Comparison of ENCODE assay signal across 8 cellular contexts in genomic region chr9:129140397-129141065, GRCh38. TPM values are rescaled to one million over a fixed set of nuclear protein-coding genes. Genes with fewer than 3 reads are reported as not detected.
DNase-seq lines count a peak whose midpoint lies in the region; ATAC-seq, FAIRE-seq and TF ChIP-seq lines count a peak whose summit lies in the region.

No MANE protein-coding gene starts in this region.

- peak overlapping the region; percentile 99 for H3K9ac ChIP-seq in NT2/D1 (ENCODE audit: insufficient read length, low read depth)
- H3K9ac ChIP-seq in GM12878 (ENCODE audit: control insufficient read depth, insufficient read depth, low read length), result peak overlapping the region; percentile 95
- H3K9ac ChIP-seq in iPS-20b (ENCODE audit: low read depth, low read length), result peak overlapping the region; percentile 98

- H3K9me3 ChIP-seq in NT2/D1 (ENCODE audit: insufficient read depth, low read length), result no peaks in the 10 kb centered on the region
- no peaks in the 10 kb centered on the region for H3K9me3 ChIP-seq in GM12878 (replicated peaks; ENCODE audit: control insufficient read depth, insufficient read depth, low read length)
- H3K9me3 ChIP-seq in iPS-20b (ENCODE audit: insufficient read depth, low read depth, low read length), result no peaks in the 10 kb centered on the region
- no peaks in the 10 kb centered on the region for H3K9me3 ChIP-seq in small intestine (ENCODE audit: control insufficient read depth, low read depth)

- H3K4me2 ChIP-seq in GM12878 (ENCODE audit: control insufficient read depth, insufficient read depth), result peak overlapping the region; percentile 100

- H2AFZ ChIP-seq in GM12878 (ENCODE audit: control insufficient read depth, low read depth, low read length), result peak overlapping the region; percentile 84; the same call in 1 of the 2 replicates

- TF ChIP-seq POLR2A in GM12878 (IDR thresholded peaks at IDR 0.05; ENCODE audit: low read depth, low read length), result peak; percentile 47

- peak; percentile 18 for ATAC-seq in GM18498 (IDR thresholded peaks at IDR 0.05; ENCODE audit: unreplicated experiment)
- peak; percentile 20 for ATAC-seq in HG03064 (IDR thresholded peaks at IDR 0.05; ENCODE audit: low read depth, unreplicated experiment)
- peak; percentile 26 for ATAC-seq in GM12878
- no peak for ATAC-seq in HG03039 (IDR thresholded peaks at IDR 0.05; ENCODE audit: unreplicated experiment)

- CTCF ChIA-PET in GM12878 (lab: Yijun Ruan, JAX), result interaction anchor here (0.6 to 11.0 kb wide), 28 partner anchors 9 to 650 kb away, joined by 3 to 273 read pairs (median 8); partner anchors contain the start of genes C9orf50, CRAT, IER5L and NTMT1

- DNase-seq in NT2/D1 (ENCODE audit: low read depth, low spot score), result no peak
- no peak for DNase-seq in GM12878 (ENCODE audit: low read depth, low spot score)
- DNase-seq in small intestine, result peak; percentile 45

- FAIRE-seq in GM12878 (lab: Jason Lieb, UNC) (no peak), small intestine (lab: Jason Lieb, UNC) (no peak)

- no peak for TF ChIP-seq RAD21 in GM12878 (IDR thresholded peaks at IDR 0.05; ENCODE audit: insufficient read depth, low read depth, low read length)

- RAD21 ChIA-PET in GM12878 (lab: Charles Lee; ENCODE audit: unreplicated experiment), result interaction anchor here (0.6 to 7.8 kb wide), 29 partner anchors 8 to 752 kb away, joined by 3 to 197 read pairs (median 5); partner anchors contain the start of genes DOLK, IER5L, NTMT1 and NUP188

- H3K27ac ChIP-seq in 22Rv1, result peak overlapping the region; percentile 99
- peak overlapping the region; percentile 100 for H3K27ac ChIP-seq in GM12878 (ENCODE audit: control insufficient read depth, insufficient read depth)
- peak overlapping the region; percentile 99 for H3K27ac ChIP-seq in iPS-20b (ENCODE audit: low read length)
- H3K27ac ChIP-seq in small intestine (ENCODE audit: low read depth in 1 of 2, low read length in 1 of 2), result peak overlapping the region; percentile 91 to 100

- peaks cover 7% of the 10 kb centered on the region for H3K79me2 ChIP-seq in GM12878 (ENCODE audit: control insufficient read depth, insufficient read depth, low read length)

- POLR2A ChIA-PET in GM12878 (lab: Charles Lee), result interaction anchor here (0.7 to 2.7 kb wide), 22 partner anchors 9 to 485 kb away, joined by 3 to 21 read pairs (median 4); partner anchors contain the start of genes CRAT, IER5L, NTMT1 and PTPA

- TF ChIP-seq CTCF in 22Rv1 (IDR thresholded peaks at IDR 0.05), result no peak
- no peak for TF ChIP-seq CTCF in GM12878 (IDR thresholded peaks at IDR 0.05 in 2 of 3, conservative IDR thresholded peaks at IDR 0.05 in 1 of 3; ENCODE audit: control insufficient read depth in 2 of 3, extremely low read depth in 1 of 3, insufficient read depth in 1 of 3, low read depth in 3 of 3, low read length in 3 of 3)

- intact Hi-C loops in GM12878 (cut with micrococcal nuclease; ENCODE audit: unreplicated experiment), result loop anchor here (2.0 kb wide), 2 partner anchors 34 to 318 kb away; no protein-coding TSS in a partner anchor

- no TSS peak for BruUV-seq in GM12878 (replicated peaks; lab: Mats Ljungman, UMichigan)

- in situ Hi-C loops in GM12878 (cut with MboI), result no loop called here

- 6% methylated on average over 8 of the region's 8 CpGs for WGBS in GM12878 (ENCODE audit: insufficient coverage, insufficient replicate concordance, low lambda C conversion rate, missing lambda C conversion rate)
- whole genome bisulfite sequencing in small intestine, 3 donors, result 12 to 15% (median 13%) methylated on average over 8 of the region's 8 CpGs

- H3K4me1 ChIP-seq in NT2/D1 (ENCODE audit: insufficient read depth, insufficient read length) (peaks cover 36% of the 10 kb centered on the region), GM12878 (ENCODE audit: control insufficient read depth, insufficient read depth, low read length) (peaks cover 43% of the 10 kb centered on the region), iPS-20b (ENCODE audit: insufficient read depth, low read length) (peaks cover 40% of the 10 kb centered on the region), small intestine (ENCODE audit: control insufficient read depth in 2 of 2, insufficient read depth in 1 of 2, low read depth in 1 of 2, low read length in 1 of 2) (peaks cover 0 to 14% of the 10 kb centered on the region in 2 donors)

- H3K4me3 ChIP-seq in NT2/D1 (ENCODE audit: insufficient read length, low read depth) (peak overlapping the region; percentile 69), GM12878 (peak overlapping the region; percentile 62), iPS-20b (ENCODE audit: low read length) (peak overlapping the region; percentile 71), small intestine (ENCODE audit: low read depth in 1 of 2, low read length in 2 of 2) (peak overlapping the region in 1 of 2 donors; percentile 7)

- no peaks in the 10 kb centered on the region for H3K27me3 ChIP-seq in NT2/D1 (ENCODE audit: insufficient read depth, insufficient read length)
- no peaks in the 10 kb centered on the region for H3K27me3 ChIP-seq in GM12878 (replicated peaks in 1 of 2; ENCODE audit: control insufficient read depth in 2 of 2, insufficient read depth in 2 of 2, low read length in 1 of 2)
- H3K27me3 ChIP-seq in iPS-20b (ENCODE audit: insufficient read depth, low read length), result no peaks in the 10 kb centered on the region
- no peaks in the 10 kb centered on the region for H3K27me3 ChIP-seq in small intestine (ENCODE audit: control insufficient read depth in 2 of 2, insufficient read depth in 2 of 2, low read length in 2 of 2)

- no peaks in the 10 kb centered on the region for H4K20me1 ChIP-seq in GM12878 (ENCODE audit: control insufficient read depth, insufficient read depth)

- H3K36me3 ChIP-seq in NT2/D1 (ENCODE audit: insufficient read depth, insufficient read length, low read length) (peaks cover 64% of the 10 kb centered on the region), GM12878 (ENCODE audit: control insufficient read depth in 2 of 2, insufficient read depth in 2 of 2, low read length in 1 of 2) (peaks cover 0 to 26% of the 10 kb centered on the region in 2 experiments; a peak in 3 of 4 replicates), iPS-20b (ENCODE audit: insufficient read depth, low read depth, low read length) (peaks cover 49% of the 10 kb centered on the region), small intestine (ENCODE audit: control insufficient read depth in 2 of 2, insufficient read depth in 2 of 2, low read length in 2 of 2) (peaks cover 0 to 11% of the 10 kb centered on the region in 2 donors)

- SMC1A ChIA-PET in GM12878 (lab: Charles Lee; ENCODE audit: uncharacterized antibody, unreplicated experiment), result interaction anchor here (0.7 to 8.1 kb wide), 24 partner anchors 9 to 483 kb away, joined by 3 to 116 read pairs (median 6); partner anchors contain the start of genes C9orf50, IER5L, NTMT1 and SH3GLB2

- TF ChIP-seq EP300 in GM12878 (IDR thresholded peaks at IDR 0.05; ENCODE audit: borderline replicate concordance in 1 of 2, control insufficient read depth in 1 of 2, low read depth in 2 of 2, low read length in 2 of 2), result no peak

RNA-seq across cellular contexts. Expression of gene PTPA, which starts 29.3 kb away (rescaled TPM):
- total RNA-seq in GM12878 (2013; cell fraction: nucleolus; rRNA removed), result 38.9 and 47.5 TPM in 2 replicates
- 86.2 and 91.7 TPM in 2 replicates for total RNA-seq in GM12878 (2014; rRNA removed)
- total RNA-seq in GM12878 (2014; rRNA removed; fragmentation: Illumina TruSeq; extraction: Trizol), result 42.9 and 45.6 TPM in 2 replicates
- total RNA-seq in GM12878 (2021), result 91.3 and 100 TPM in 2 replicates
- 22.8 TPM for polyA plus RNA-seq in GM12878 (2011; ENCODE audit: low read depth)
- polyA plus RNA-seq in GM12878 (2011; rRNA removed), result 90.9 and 111 TPM in 2 replicates
- polyA plus RNA-seq in GM12878 (2011; cell fraction: cytosol; rRNA removed), result 132 and 151 TPM in 2 replicates
- 121 and 122 TPM in 2 replicates for polyA plus RNA-seq in GM12878 (2011; cell fraction: nucleus; rRNA removed)
- polyA plus RNA-seq in GM12878 (2012), result 35.0 and 40.3 TPM in 2 replicates
- 56.2 and 61.6 TPM in 2 replicates for polyA plus RNA-seq in GM12878 (2014; fragmentation: Illumina TruSeq; extraction: Trizol)
- polyA plus RNA-seq in GM12878 (2014; fragmentation: Nextera tagmentation; extraction: Ambion mirVana), result 1 to 10 TPM; 1.6 to 3.2 TPM
- 69.6 and 81.5 TPM in 2 replicates for polyA plus RNA-seq in GM12878 (2014; rRNA removed)
- polyA plus RNA-seq in GM12878 (2016; fragmentation: Nextera tagmentation; extraction: Ambion mirVana), result 10 to 100 TPM; 48.3 to 54.0 TPM
- 86.4 and 110 TPM in 2 replicates for polyA minus RNA-seq in GM12878 (2011; rRNA and poly(A)+ RNA removed)
- polyA minus RNA-seq in GM12878 (2011; cell fraction: cytosol; rRNA and poly(A)+ RNA removed), result 42.0 and 43.0 TPM in 2 replicates
- 38.0 and 50.2 TPM in 2 replicates for polyA minus RNA-seq in GM12878 (2011; cell fraction: nucleus; rRNA and poly(A)+ RNA removed)
- 100 to 1,000 TPM in 1 of 3 donors, 10 to 100 TPM in 2; 50.8 to 113 (median 55.9) TPM for polyA plus RNA-seq in small intestine

RNA-seq across cellular contexts. Expression of gene CRAT, which starts 29.9 kb away (rescaled TPM):
- 0.59 and 1.1 TPM in 2 replicates for total RNA-seq in GM12878 (2013; cell fraction: nucleolus; rRNA removed)
- 2.0 TPM in 2 replicates for total RNA-seq in GM12878 (2014; rRNA removed)
- 0.60 and 0.89 TPM in 2 replicates for total RNA-seq in GM12878 (2014; rRNA removed; fragmentation: Illumina TruSeq; extraction: Trizol)
- 2.9 and 3.4 TPM in 2 replicates for total RNA-seq in GM12878 (2021)
- polyA plus RNA-seq in GM12878 (2011; ENCODE audit: low read depth), result 0.85 TPM
- 0.32 and 0.61 TPM in 2 replicates for polyA plus RNA-seq in GM12878 (2011; rRNA removed)
- polyA plus RNA-seq in GM12878 (2011; cell fraction: cytosol; rRNA removed), result 1.1 and 1.6 TPM in 2 replicates
- polyA plus RNA-seq in GM12878 (2011; cell fraction: nucleus; rRNA removed), result 2.0 TPM in 2 replicates
- 2.0 and 3.2 TPM in 2 replicates for polyA plus RNA-seq in GM12878 (2012)
- 0.79 and 1.5 TPM in 2 replicates for polyA plus RNA-seq in GM12878 (2014; fragmentation: Illumina TruSeq; extraction: Trizol)
- under 1 TPM; 0.10 to 0.47 TPM for polyA plus RNA-seq in GM12878 (2014; fragmentation: Nextera tagmentation; extraction: Ambion mirVana)
- 2.0 and 2.7 TPM in 2 replicates for polyA plus RNA-seq in GM12878 (2014; rRNA removed)
- 1 to 10 TPM; 3.2 to 3.4 TPM for polyA plus RNA-seq in GM12878 (2016; fragmentation: Nextera tagmentation; extraction: Ambion mirVana)
- polyA minus RNA-seq in GM12878 (2011; rRNA and poly(A)+ RNA removed), result 1.0 and 1.5 TPM in 2 replicates
- 0.52 and 3.1 TPM in 2 replicates for polyA minus RNA-seq in GM12878 (2011; cell fraction: cytosol; rRNA and poly(A)+ RNA removed)
- polyA minus RNA-seq in GM12878 (2011; cell fraction: nucleus; rRNA and poly(A)+ RNA removed), result 0.48 and 1.1 TPM in 2 replicates
- polyA plus RNA-seq in small intestine, result 100 to 1,000 TPM in 2 of 3 donors, 10 to 100 TPM in 1; 55.0 to 122 (median 103) TPM

RNA-seq across cellular contexts. Expression of gene IER5L, which starts 37.5 kb away (rescaled TPM):
- 1.3 and 1.4 TPM in 2 replicates for total RNA-seq in GM12878 (2013; cell fraction: nucleolus; rRNA removed)
- total RNA-seq in GM12878 (2014; rRNA removed) (1.4 and 1.7 TPM in 2 replicates), GM12878 (2014; rRNA removed; fragmentation: Illumina TruSeq; extraction: Trizol) (0.09 and 0.14 TPM in 2 replicates), GM12878 (2021) (1.2 TPM in 2 replicates)
- polyA plus RNA-seq in GM12878 (2011; ENCODE audit: low read depth), result not detected
- polyA plus RNA-seq in GM12878 (2011; rRNA removed) (0.35 and 0.52 TPM in 2 replicates), GM12878 (2014; fragmentation: Illumina TruSeq; extraction: Trizol) (0.04 TPM in 1 of 2 replicates, not detected in the other), GM12878 (2014; fragmentation: Nextera tagmentation; extraction: Ambion mirVana) (under 1 TPM; 0.08 to 0.13 TPM), GM12878 (2014; rRNA removed) (0.67 and 1.2 TPM in 2 replicates), GM12878 (2016; fragmentation: Nextera tagmentation; extraction: Ambion mirVana) (under 1 TPM; 0.13 to 0.20 TPM), small intestine (1 to 10 TPM in 2 of 3 donors, under 1 TPM in 1; 0.89 to 7.0 (median 2.2) TPM)
- 0.49 and 0.57 TPM in 2 replicates for polyA plus RNA-seq in GM12878 (2011; cell fraction: cytosol; rRNA removed)
- 1.2 and 1.7 TPM in 2 replicates for polyA plus RNA-seq in GM12878 (2011; cell fraction: nucleus; rRNA removed)
- polyA plus RNA-seq in GM12878 (2012), result 0.22 and 0.31 TPM in 2 replicates
- 0.15 and 0.36 TPM in 2 replicates for polyA minus RNA-seq in GM12878 (2011; rRNA and poly(A)+ RNA removed)
- polyA minus RNA-seq in GM12878 (2011; cell fraction: cytosol; rRNA and poly(A)+ RNA removed), result 0.83 and 0.94 TPM in 2 replicates
- polyA minus RNA-seq in GM12878 (2011; cell fraction: nucleus; rRNA and poly(A)+ RNA removed), result 2.7 and 4.0 TPM in 2 replicates

RNA-seq across cellular contexts. Expression of gene DOLPP1, which starts 59.6 kb away (rescaled TPM):
- 6.4 and 8.2 TPM in 2 replicates for total RNA-seq in GM12878 (2013; cell fraction: nucleolus; rRNA removed)
- 12.6 and 13.0 TPM in 2 replicates for total RNA-seq in GM12878 (2014; rRNA removed)
- 8.6 and 10.0 TPM in 2 replicates for total RNA-seq in GM12878 (2014; rRNA removed; fragmentation: Illumina TruSeq; extraction: Trizol)
- 15.2 TPM in 2 replicates for total RNA-seq in GM12878 (2021)
- polyA plus RNA-seq in GM12878 (2011; ENCODE audit: low read depth), result 3.9 TPM
- 8.0 and 13.2 TPM in 2 replicates for polyA plus RNA-seq in GM12878 (2011; rRNA removed)
- polyA plus RNA-seq in GM12878 (2011; cell fraction: cytosol; rRNA removed), result 17.8 and 22.8 TPM in 2 replicates
- 22.8 and 28.4 TPM in 2 replicates for polyA plus RNA-seq in GM12878 (2011; cell fraction: nucleus; rRNA removed)
- 5.7 and 6.6 TPM in 2 replicates for polyA plus RNA-seq in GM12878 (2012)
- 6.6 and 13.6 TPM in 2 replicates for polyA plus RNA-seq in GM12878 (2014; fragmentation: Illumina TruSeq; extraction: Trizol)
- 1 to 10 TPM in 1 of 2 experiments, under 1 TPM in 1; 0.76 to 3.5 TPM for polyA plus RNA-seq in GM12878 (2014; fragmentation: Nextera tagmentation; extraction: Ambion mirVana)
- 17.4 and 19.9 TPM in 2 replicates for polyA plus RNA-seq in GM12878 (2014; rRNA removed)
- 10 to 100 TPM; 18.9 to 19.2 TPM for polyA plus RNA-seq in GM12878 (2016; fragmentation: Nextera tagmentation; extraction: Ambion mirVana)
- polyA minus RNA-seq in GM12878 (2011; rRNA and poly(A)+ RNA removed), result 9.2 and 14.9 TPM in 2 replicates
- 5.1 and 5.5 TPM in 2 replicates for polyA minus RNA-seq in GM12878 (2011; cell fraction: cytosol; rRNA and poly(A)+ RNA removed)
- 4.4 and 7.9 TPM in 2 replicates for polyA minus RNA-seq in GM12878 (2011; cell fraction: nucleus; rRNA and poly(A)+ RNA removed)
- polyA plus RNA-seq in small intestine, result 10 to 100 TPM; 28.4 to 34.9 (median 28.6) TPM

Comparison
In these comparisons a context has a peak if more than half of its experiments do, and no peak if none do; other contexts are left out.
1. RNA of gene CRAT, which starts 29.9 kb away (polyA plus RNA-seq): 55.0 to 122 TPM in small intestine; 0.10 to 3.4 TPM in GM12878; every median in the first group is over 10 times any median in the second.
2. Peak in every context shown above with its lines, with median percentiles within 50 percentile points of each other: H3K27ac ChIP-seq and H3K9ac ChIP-seq.